Comparison of ENCODE assay signal across 8 cellular contexts in the genomic region with DNA sequence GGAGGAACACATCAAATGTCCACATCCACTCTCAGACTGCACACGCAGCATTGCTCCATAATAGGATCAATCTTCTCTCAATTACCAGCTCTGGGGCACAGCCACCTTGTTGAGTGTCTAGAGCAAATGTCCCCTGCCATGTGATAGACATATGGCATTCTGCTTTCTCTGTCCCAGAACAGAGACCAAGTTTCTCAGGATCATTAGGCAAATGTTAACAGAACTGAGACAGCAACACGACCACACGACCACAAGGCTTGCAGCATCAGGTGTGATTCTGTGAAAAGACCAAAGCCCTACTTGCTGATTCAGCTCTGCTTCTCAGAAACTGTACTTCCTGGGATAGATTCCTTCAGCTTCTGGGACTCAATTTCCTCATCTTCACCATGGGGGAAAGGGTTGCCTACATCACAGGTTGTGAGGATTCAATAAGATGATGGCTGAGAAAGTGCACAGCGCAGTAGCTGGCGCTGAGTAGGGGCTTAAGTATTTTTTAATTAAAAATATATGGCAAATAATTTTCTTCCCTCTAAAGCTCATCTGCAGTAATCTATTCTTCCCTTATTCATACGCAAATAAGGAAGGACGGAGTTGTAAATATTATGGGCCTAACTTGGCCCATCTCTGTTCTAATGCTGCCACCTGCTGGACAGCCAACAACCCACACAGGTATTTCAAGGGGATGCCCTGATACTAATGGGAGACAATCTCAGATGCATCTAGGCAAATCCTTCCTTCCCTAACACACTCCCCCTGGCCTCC. TPM values are rescaled to one million over a fixed set of nuclear protein-coding genes. Genes with fewer than 3 reads are reported as not detected.
DNase-seq lines count a peak whose midpoint lies in the region; ATAC-seq and TF ChIP-seq lines count a peak whose summit lies in the region.

No MANE protein-coding gene starts in this region.

- peaks cover 26% of the 10 kb centered on the region for H3K4me1 Mint-ChIP-seq in MCF 10A (ENCODE audit: insufficient read depth, unreplicated experiment)

- H3K27me3 Mint-ChIP-seq in MCF 10A (ENCODE audit: insufficient read depth, unreplicated experiment): no peaks in the 10 kb centered on the region

- TF ChIP-seq CTCF in VCaP (conservative IDR thresholded peaks at IDR 0.05) (peak; percentile 83), MCF 10A (IDR thresholded peaks at IDR 0.05; ENCODE audit: unreplicated experiment) (peak; percentile 87)

- H3K4me3 Mint-ChIP-seq in MCF 10A (ENCODE audit: unreplicated experiment): no peak overlapping the region

- no peaks in the 10 kb centered on the region for H3K36me3 Mint-ChIP-seq in MCF 10A (ENCODE audit: insufficient read depth, unreplicated experiment)

- POLR2A ChIA-PET in MCF 10A (lab: Yijun Ruan, JAX): interaction anchor here (0.6 to 3.0 kb wide), 8 partner anchors 56 to 862 kb away, joined by 3 to 21 read pairs (median 4); a partner anchor contains a TSS

- no peaks in the 10 kb centered on the region for H3K9me3 Mint-ChIP-seq in MCF 10A (ENCODE audit: unreplicated experiment)

- BruUV-seq in MCF 10A (replicated peaks; lab: Mats Ljungman, UMichigan): no TSS peak

- DNase-seq in DMS79 (lab: John Stamatoyannopoulos, UW) (peak; percentile 24), HCEC 1CT (peak; percentile 55), NCI-H2107 treated with DMSO at 0.1 percent for 48 hours (lab: John Stamatoyannopoulos, UW; ENCODE audit: unreplicated experiment) (peak; percentile 48), MCF 10A (ENCODE audit: unreplicated experiment) (peak; percentile 81), islet precursor cell (peak; percentile 72)
- DNase-seq in stimulated activated CD4-positive, alpha-beta T cell treated with anti-CD3 and anti-CD28 coated beads, Interleukin-1b, Interleukin-23, amount 100 ng/mL, for 4 hours (ENCODE audit: low read depth in 2 of 2): peak; percentile 56 to 65

- ATAC-seq in GM21526 (IDR thresholded peaks at IDR 0.05; ENCODE audit: low FRiP score, unreplicated experiment): no peak

- CTCF ChIA-PET in MCF 10A (lab: Yijun Ruan, JAX): interaction anchor here (0.5 to 5.6 kb wide), 76 partner anchors 12 to 1141 kb away, joined by 3 to 103 read pairs (median 4); a partner anchor contains a TSS

- intact Hi-C loops in MCF 10A (cut with micrococcal nuclease): loop anchor here (1.0 to 10.0 kb wide), 10 partner anchors 86 to 1015 kb away; no protein-coding TSS in a partner anchor

- H3K27ac ChIP-seq in VCaP: peak overlapping the region; percentile 49

- no peak overlapping the region for H3K27ac Mint-ChIP-seq in MCF 10A (ENCODE audit: low read depth, unreplicated experiment)

RNA-seq across cellular contexts. Expression of a gene that starts 54.3 kb away (rescaled TPM):
- 41.6 and 46.1 TPM in 2 replicates for total RNA-seq in MCF 10A (2022)

Comparison
In these comparisons a context has a peak if more than half of its experiments do, and no peak if none do; other contexts are left out.
1. DNase-seq: peak in every context shown above with its lines; median percentile 81 in MCF 10A; 72 in islet precursor cell; 60 in stimulated activated CD4-positive, alpha-beta T cell treated with anti-CD3 and anti-CD28 coated beads, Interleukin-1b, Interleukin-23, amount 100 ng/mL, for 4 hours; 55 in HCEC 1CT; 48 in NCI-H2107 treated with DMSO at 0.1 percent for 48 hours; 24 in DMS79.